Comparison of ENCODE assay signal across 20 cellular contexts in genomic region chr11:33984682-33985389, GRCh38.
DNase-seq lines count a peak whose midpoint lies in the region; ATAC-seq and TF ChIP-seq lines count a peak whose summit lies in the region.
"Had no signal": no experiment of that assay in that cellular context is flagged by ENCODE, and none has a peak within 500 bp of the region (broad histone marks: within the 10 kb centered on the region; RNA-seq: fewer than 3 reads in every experiment).

No MANE protein-coding gene starts in this region.

- H3K27me3 ChIP-seq in HCT116 (ENCODE audit: insufficient read depth, low read length) (no peaks in the 10 kb centered on the region), Panc1 (ENCODE audit: control insufficient read depth, insufficient read depth, low read length) (no peaks in the 10 kb centered on the region)
- H3K27me3 ChIP-seq: colonic mucosa, left lung, right atrium auricular region had no signal

- peaks cover 12 to 20% of the 10 kb centered on the region in 2 donors for H3K27me3 Mint-ChIP-seq in natural killer cell treated with Interleukin-12 subunit alpha and Interleukin-12 subunit beta and Interleukin-15 and Interleukin-18, amount 100 ng/mL, for 72 hours
- peaks cover 17% of the 10 kb centered on the region for H3K27me3 Mint-ChIP-seq in activated T-cell treated with anti-CD3 and anti-CD28 coated beads, Interleukin-2, amount 50 U/mL, for 72 hours (ENCODE audit: low read depth)
- peaks cover 9 to 17% of the 10 kb centered on the region in 2 donors for H3K27me3 Mint-ChIP-seq in natural killer cell (ENCODE audit: low read depth in 2 of 2)

- no peaks in the 10 kb centered on the region for H4K20me1 ChIP-seq in HCT116 (ENCODE audit: insufficient read depth)

- H3K4me1 ChIP-seq in HCT116 (ENCODE audit: control insufficient read depth in 1 of 2, insufficient read depth in 2 of 2, low read length in 2 of 2) (no peaks in the 10 kb centered on the region; a peak in 1 of 4 replicates), Panc1 (ENCODE audit: control insufficient read depth, insufficient read depth, low read length) (no peaks in the 10 kb centered on the region)
- H3K4me1 ChIP-seq: colonic mucosa, esophagus muscularis mucosa, right atrium auricular region, tibial artery had no signal

- no peak overlapping the region for H3K4me3 Mint-ChIP-seq in natural killer cell treated with Interleukin-12 subunit alpha and Interleukin-12 subunit beta and Interleukin-15 and Interleukin-18, amount 100 ng/mL, for 72 hours
- no peak overlapping the region for H3K4me3 Mint-ChIP-seq in activated T-cell treated with anti-CD3 and anti-CD28 coated beads, Interleukin-2, amount 50 U/mL, for 72 hours
- H3K4me3 Mint-ChIP-seq in natural killer cell = no peak overlapping the region
- H3K4me3 Mint-ChIP-seq: GM23338, naive B cell had no signal

- H3K4me3 ChIP-seq in HCT116 (replicated peaks in 1 of 2; ENCODE audit: low read depth in 1 of 2, low read length in 2 of 2) (no peak overlapping the region), Panc1 (ENCODE audit: low read depth in 2 of 2, low read length in 2 of 2) (no peak overlapping the region), fibroblast of mammary gland (ENCODE audit: control insufficient read depth, low read depth, low read length) (no peak overlapping the region)
- H3K4me3 ChIP-seq: colonic mucosa, esophagus muscularis mucosa, GM23338, left lung, right atrium auricular region, tibial artery had no signal

- H3K36me3 ChIP-seq in HCT116 (ENCODE audit: control insufficient read depth in 1 of 2, insufficient read depth in 2 of 2, low read length in 2 of 2) (no peaks in the 10 kb centered on the region), Panc1 (ENCODE audit: control insufficient read depth, insufficient read depth, low read length) (no peaks in the 10 kb centered on the region)
- H3K36me3 ChIP-seq: colonic mucosa, esophagus muscularis mucosa, left lung, right atrium auricular region, tibial artery had no signal

- in situ Hi-C loops in Panc1 (cut with HindIII; ENCODE audit: low pct_unique_long_range_greater_than_20kb, low sequenced_read_pairs) = no loop called here

- no peak overlapping the region for H3K27ac ChIP-seq in HCT116 (ENCODE audit: low read depth, low read length)
- no peak overlapping the region for H3K27ac ChIP-seq in Panc1 (ENCODE audit: low read length)
- H3K27ac ChIP-seq: colonic mucosa, esophagus muscularis mucosa, left lung, right atrium auricular region, tibial artery had no signal

- no peak for TF ChIP-seq POLR2A in HCT116 (IDR thresholded peaks at IDR 0.05; ENCODE audit: borderline replicate concordance, extremely low read depth, insufficient read depth, insufficient read length)

- CTCF ChIA-PET in HCT116 (lab: Charles Lee) = no interaction called here
- CTCF ChIA-PET in Panc1 (lab: Charles Lee) = no interaction called here

- peak; percentile 41 for TF ChIP-seq RAD21 in HCT116 (IDR thresholded peaks at IDR 0.05; ENCODE audit: low read depth)

- BruUV-seq in HCT116 (replicated peaks; lab: Mats Ljungman, UMichigan) (no TSS peak), Panc1 (replicated peaks; lab: Mats Ljungman, UMichigan) (no TSS peak)

- H3K9ac ChIP-seq in HCT116 (ENCODE audit: low read length) = no peak overlapping the region

- H3K27ac Mint-ChIP-seq in natural killer cell treated with Interleukin-12 subunit alpha and Interleukin-12 subunit beta and Interleukin-15 and Interleukin-18, amount 100 ng/mL, for 72 hours = no peak overlapping the region
- no peak overlapping the region for H3K27ac Mint-ChIP-seq in activated T-cell treated with anti-CD3 and anti-CD28 coated beads, Interleukin-2, amount 50 U/mL, for 72 hours
- no peak overlapping the region for H3K27ac Mint-ChIP-seq in natural killer cell
- H3K27ac Mint-ChIP-seq: GM23338, naive B cell had no signal

- H3K79me2 ChIP-seq in HCT116 (ENCODE audit: insufficient read depth, low read length) = no peaks in the 10 kb centered on the region

- H2AFZ ChIP-seq in HCT116 (ENCODE audit: low read depth, low read length, poor library complexity, severe bottlenecking) = peak overlapping the region; percentile 61
- H2AFZ ChIP-seq: GM23338 had no signal

- no peaks in the 10 kb centered on the region for H3K9me3 Mint-ChIP-seq in natural killer cell treated with Interleukin-12 subunit alpha and Interleukin-12 subunit beta and Interleukin-15 and Interleukin-18, amount 100 ng/mL, for 72 hours
- no peaks in the 10 kb centered on the region for H3K9me3 Mint-ChIP-seq in activated T-cell treated with anti-CD3 and anti-CD28 coated beads, Interleukin-2, amount 50 U/mL, for 72 hours
- no peaks in the 10 kb centered on the region for H3K9me3 Mint-ChIP-seq in natural killer cell

- POLR2A ChIA-PET in HCT116 (lab: Charles Lee) = no interaction called here
- POLR2A ChIA-PET in Panc1 (lab: Charles Lee) = no interaction called here

- H3K9me2 ChIP-seq in HCT116 (ENCODE audit: insufficient read depth) = no peaks in the 10 kb centered on the region

- intact Hi-C loops in HCT116 (cut with micrococcal nuclease) = loop anchor here (5.0 kb wide), 2 partner anchors 128 to 148 kb away; no protein-coding TSS in a partner anchor
- intact Hi-C loops in Panc1 (cut with micrococcal nuclease; ENCODE audit: unreplicated experiment) = loop anchor here (5.0 kb wide), 1 partner anchor 148 kb away; no protein-coding TSS in a partner anchor
- intact Hi-C loops in natural killer cell (cut with micrococcal nuclease) = no loop called here

- no peak for ATAC-seq in HCT116
- ATAC-seq in Panc1 = no peak
- no peak for ATAC-seq in HG03571 (IDR thresholded peaks at IDR 0.05; ENCODE audit: unreplicated experiment)
- ATAC-seq in natural killer cell treated with Interleukin-12 subunit alpha and Interleukin-12 subunit beta and Interleukin-15 and Interleukin-18, amount 100 ng/mL, for 72 hours = no peak
- ATAC-seq in activated T-cell treated with anti-CD3 and anti-CD28 coated beads, Interleukin-2, amount 50 U/mL, for 72 hours (replicated peaks in 1 of 2) = no peak
- ATAC-seq in natural killer cell = no peak
- ATAC-seq: GM23338, left lung had no signal

- H3K9me3 ChIP-seq in HCT116 (ENCODE audit: control insufficient read depth in 1 of 2, insufficient read depth in 1 of 2, low read depth in 1 of 2, low read length in 2 of 2) = no peaks in the 10 kb centered on the region
- H3K9me3 ChIP-seq in Panc1 (ENCODE audit: control insufficient read depth, insufficient read depth, low read depth, low read length) = no peaks in the 10 kb centered on the region
- H3K9me3 ChIP-seq: colonic mucosa, esophagus muscularis mucosa, left lung, right atrium auricular region, tibial artery had no signal

- TF ChIP-seq CTCF in HCT116 (IDR thresholded peaks at IDR 0.05 in 2 of 3, conservative IDR thresholded peaks at IDR 0.05 in 1 of 3; ENCODE audit: borderline replicate concordance in 1 of 3, insufficient read depth in 1 of 3, low read depth in 2 of 3, low read length in 2 of 3) = peak; percentile 32 to 52 (median 35); a peak in 4 of 6 replicates
- TF ChIP-seq CTCF in Panc1 (IDR thresholded peaks at IDR 0.05) = 0 out of 2 replicates have a peak, but pooled peaks have one; percentile 31
- TF ChIP-seq CTCF in fibroblast of mammary gland (conservative IDR thresholded peaks at IDR 0.05; ENCODE audit: control insufficient read depth, insufficient read depth, low read depth, low read length) = peak; percentile 18
- no peak for TF ChIP-seq CTCF in natural killer cell (IDR thresholded peaks at IDR 0.05)

- H3K4me1 Mint-ChIP-seq in natural killer cell treated with Interleukin-12 subunit alpha and Interleukin-12 subunit beta and Interleukin-15 and Interleukin-18, amount 100 ng/mL, for 72 hours (ENCODE audit: low read depth in 2 of 2) = no peaks in the 10 kb centered on the region
- H3K4me1 Mint-ChIP-seq in activated T-cell treated with anti-CD3 and anti-CD28 coated beads, Interleukin-2, amount 50 U/mL, for 72 hours (ENCODE audit: low read depth) = no peaks in the 10 kb centered on the region
- H3K4me1 Mint-ChIP-seq in natural killer cell = no peaks in the 10 kb centered on the region
- H3K4me1 Mint-ChIP-seq: GM23338, naive B cell had no signal

- H3K36me3 Mint-ChIP-seq in natural killer cell treated with Interleukin-12 subunit alpha and Interleukin-12 subunit beta and Interleukin-15 and Interleukin-18, amount 100 ng/mL, for 72 hours = no peaks in the 10 kb centered on the region
- no peaks in the 10 kb centered on the region for H3K36me3 Mint-ChIP-seq in activated T-cell treated with anti-CD3 and anti-CD28 coated beads, Interleukin-2, amount 50 U/mL, for 72 hours (ENCODE audit: insufficient read depth in 2 of 2)
- no peaks in the 10 kb centered on the region for H3K36me3 Mint-ChIP-seq in natural killer cell
- H3K36me3 Mint-ChIP-seq: naive B cell had no signal

- RAD21 ChIA-PET in HCT116 (lab: Charles Lee; ENCODE audit: low non-redundant PET in 1 of 2, low total read pairs in 2 of 2, uncharacterized antibody in 2 of 2, unreplicated experiment in 2 of 2) = no interaction called here

- no peak overlapping the region for H3K4me2 ChIP-seq in HCT116 (ENCODE audit: low read length)
- H3K4me2 ChIP-seq: GM23338 had no signal

- DNase-seq in AML-193 (lab: John Stamatoyannopoulos, UW) = peak; percentile 27 to 35
- no peak for DNase-seq in HCT116 (ENCODE audit: low read depth, low spot score)
- DNase-seq in Panc1 (ENCODE audit: low read depth, low spot score) = no peak
- peak; percentile 9 for DNase-seq in fibroblast of mammary gland (ENCODE audit: low read depth)
- no peak for DNase-seq in natural killer cell treated with Interleukin-12 subunit alpha and Interleukin-12 subunit beta and Interleukin-15 and Interleukin-18, amount 100 ng/mL, for 72 hours (ENCODE audit: low spot score)
- DNase-seq in activated T-cell treated with anti-CD3 and anti-CD28 coated beads, Interleukin-2, amount 50 U/mL, for 72 hours = no peak
- no peak for DNase-seq in natural killer cell
- DNase-seq: activated CD4-positive, CD25-positive, alpha-beta regulatory T cell treated with anti-CD3 and anti-CD28 coated beads, Interleukin-2, amount 50 U/mL, for 72 hours; activated T-cell treated with anti-CD3 and anti-CD28 coated beads, Interleukin-2, amount 50 U/mL, for 1 hour; C1 segment of cervical spinal cord; colonic mucosa; hypothalamus; left lung; naive B cell; stimulated activated CD4-positive, alpha-beta T cell treated with anti-CD3 and anti-CD28 coated beads, Interleukin-2, amount 100 ng/mL, for 48 hours; tibial artery had no signal

TF ChIP-seq in HCT116, 20 proteins besides CTCF, POLR2A, EP300 and RAD21:
- TF ChIP-seq, protein P1, sequence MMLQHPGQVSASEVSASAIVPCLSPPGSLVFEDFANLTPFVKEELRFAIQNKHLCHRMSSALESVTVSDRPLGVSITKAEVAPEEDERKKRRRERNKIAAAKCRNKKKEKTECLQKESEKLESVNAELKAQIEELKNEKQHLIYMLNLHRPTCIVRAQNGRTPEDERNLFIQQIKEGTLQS (IDR thresholded peaks at IDR 0.05) = no peak
- no peak for TF ChIP-seq CEBPB (IDR thresholded peaks at IDR 0.05; ENCODE audit: low read depth)

Comparison
In these comparisons a context has a peak if more than half of its experiments do, and no peak if none do; other contexts are left out.
1. DNase-seq: peak in AML-193 (2 of 2) and fibroblast of mammary gland (single experiment); none in HCT116 (single experiment), Panc1 (single experiment), natural killer cell treated with Interleukin-12 subunit alpha and Interleukin-12 subunit beta and Interleukin-15 and Interleukin-18, amount 100 ng/mL, for 72 hours (single experiment), activated T-cell treated with anti-CD3 and anti-CD28 coated beads, Interleukin-2, amount 50 U/mL, for 72 hours (0 of 2) and natural killer cell (single experiment).